In the genomic region with DNA sequence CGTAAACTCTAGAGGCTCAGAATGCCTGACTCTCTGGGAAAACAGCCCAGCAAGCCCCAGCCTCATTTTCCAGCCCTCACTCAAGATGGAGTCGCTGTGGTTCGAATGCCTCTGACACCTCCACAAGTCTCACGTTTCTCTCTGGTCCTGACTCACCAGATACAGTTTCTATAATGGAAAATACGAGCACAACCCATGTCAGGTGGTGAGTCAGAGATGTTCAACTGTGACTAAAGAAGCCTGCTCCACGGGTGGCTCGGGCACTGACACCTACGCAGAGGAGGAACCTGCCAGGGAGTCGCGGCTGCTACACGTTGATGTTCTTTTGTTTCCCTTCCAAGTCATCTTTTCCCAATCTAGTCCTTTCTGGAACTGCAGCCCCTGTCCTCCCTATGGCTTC, we compare ENCODE assay signal across 8 cellular contexts.
DNase-seq lines count a peak whose midpoint lies in the region; ATAC-seq and TF ChIP-seq lines count a peak whose summit lies in the region.

No MANE protein-coding gene starts in this region.

- H3K27ac ChIP-seq in mammary epithelial cell (ENCODE audit: insufficient read depth, low read depth, low read length) (no peak overlapping the region), tibial nerve (no peak overlapping the region)

- H3K79me2 ChIP-seq in mammary epithelial cell (ENCODE audit: insufficient read depth, low read length), result no peaks in the 10 kb centered on the region

- CTCF ChIA-PET in mammary epithelial cell (lab: Charles Lee; ENCODE audit: low non-redundant PET), result no interaction called here

- in situ Hi-C loops in mammary epithelial cell (cut with MboI; ENCODE audit: low sequenced_read_pairs in 2 of 2), result loop anchor here in 1 of 2 donors (10.0 kb wide), 1 partner anchor 529 kb away; no protein-coding TSS in a partner anchor

- DNase-seq in mammary epithelial cell (peak; percentile 96), OCI-M1 (lab: John Stamatoyannopoulos, UW) (no peak), tibial nerve (ENCODE audit: low spot score in 2 of 2) (no peak)
- peak; percentile 70 to 73 for DNase-seq in stimulated activated CD4-positive, alpha-beta T cell treated with anti-CD3 and anti-CD28 coated beads, Interleukin-2, amount 100 ng/mL, for 24 hours

- H3K4me1 ChIP-seq in mammary epithelial cell (ENCODE audit: insufficient read depth, low read length) (peaks cover 17% of the 10 kb centered on the region), tibial nerve (peaks cover 0 to 5% (median 0%) of the 10 kb centered on the region in 4 donors)

- no peak for TF ChIP-seq POLR2A in tibial nerve (IDR thresholded peaks at IDR 0.05)

- H3K4me3 ChIP-seq in mammary epithelial cell (replicated peaks in 1 of 3; ENCODE audit: insufficient read depth in 1 of 3, low read depth in 2 of 3, low read length in 3 of 3), result no peak overlapping the region
- no peak overlapping the region for H3K4me3 ChIP-seq in tibial nerve

- TF ChIP-seq CTCF in mammary epithelial cell (conservative IDR thresholded peaks at IDR 0.05 in 1 of 2, IDR thresholded peaks at IDR 0.05 in 1 of 2; ENCODE audit: extremely low read depth in 1 of 2, insufficient read depth in 1 of 2, low read depth in 1 of 2, low read length in 2 of 2) (no peak), tibial nerve (IDR thresholded peaks at IDR 0.05) (no peak)

- H3K36me3 ChIP-seq in mammary epithelial cell (ENCODE audit: insufficient read depth, low read length), result no peaks in the 10 kb centered on the region
- H3K36me3 ChIP-seq in tibial nerve, result no peaks in the 10 kb centered on the region

- peak; percentile 66 for ATAC-seq in GM18867 (IDR thresholded peaks at IDR 0.05; ENCODE audit: unreplicated experiment)
- ATAC-seq in activated CD4-positive, CD25-positive, alpha-beta regulatory T cell treated with anti-CD3 and anti-CD28 coated beads, Interleukin-2, amount 50 U/mL, for 24 hours, result peak; percentile 98 to 99
- no peak for ATAC-seq in GM21529 (IDR thresholded peaks at IDR 0.05; ENCODE audit: unreplicated experiment)
- no peak for ATAC-seq in HG03469 (IDR thresholded peaks at IDR 0.05; ENCODE audit: unreplicated experiment)

- no peak overlapping the region for H3K9ac ChIP-seq in mammary epithelial cell (ENCODE audit: insufficient read depth, low read length)

- TF ChIP-seq EP300 in tibial nerve (IDR thresholded peaks at IDR 0.05), result no peak

- H3K4me2 ChIP-seq in mammary epithelial cell (ENCODE audit: insufficient read depth, low read depth, low read length), result no peak overlapping the region

- H2AFZ ChIP-seq in mammary epithelial cell (ENCODE audit: low read depth, low read length), result no peak overlapping the region

- intact Hi-C loops in mammary epithelial cell (cut with micrococcal nuclease), result no loop called here

- no peaks in the 10 kb centered on the region for H3K9me3 ChIP-seq in mammary epithelial cell (replicated peaks; ENCODE audit: insufficient read depth, low read length)
- no peaks in the 10 kb centered on the region for H3K9me3 ChIP-seq in tibial nerve

- WGBS in mammary epithelial cell (ENCODE audit: low coverage, missing lambda C conversion rate), result 16% methylated on average over 11 of the region's 11 CpGs
- WGBS in tibial nerve, 2 donors, result 78 to 88% methylated on average over 11 of the region's 11 CpGs

- H3K27me3 ChIP-seq in mammary epithelial cell (ENCODE audit: insufficient read depth, low read length) (peaks cover 2% of the 10 kb centered on the region), tibial nerve (no peaks in the 10 kb centered on the region)

- BruUV-seq in mammary epithelial cell (replicated peaks; lab: Mats Ljungman, UMichigan), result no TSS peak

- H4K20me1 ChIP-seq in mammary epithelial cell (ENCODE audit: insufficient read depth, low read length), result no peaks in the 10 kb centered on the region

- dilution Hi-C loops in mammary epithelial cell (cut with HindIII; ENCODE audit: low sequenced_read_pairs), result loop anchor here (25.0 kb wide), 1 partner anchor 527 kb away; a partner anchor contains a TSS

Comparison
In these comparisons a context has a peak if more than half of its experiments do, and no peak if none do; other contexts are left out.
1. ATAC-seq: peak in GM18867 (single experiment) and activated CD4-positive, CD25-positive, alpha-beta regulatory T cell treated with anti-CD3 and anti-CD28 coated beads, Interleukin-2, amount 50 U/mL, for 24 hours (2 of 2); none in GM21529 (single experiment) and HG03469 (single experiment).
2. DNase-seq: peak in mammary epithelial cell (single experiment) and stimulated activated CD4-positive, alpha-beta T cell treated with anti-CD3 and anti-CD28 coated beads, Interleukin-2, amount 100 ng/mL, for 24 hours (2 of 2); none in OCI-M1 (single experiment) and tibial nerve (0 of 2).